2 cellular contexts compared by ENCODE assay signal in genomic region chr4:8853249-8853648, GRCh38.
TF ChIP-seq lines count a peak whose summit lies in the region.

No MANE protein-coding gene starts in this region.

TF ChIP-seq in SK-N-SH treated with all-trans-retinoic acid at 6 μM for 48 hours, 23 proteins besides CTCF, POLR2A, EP300 and RAD21 (continued from another document):
- TF ChIP-seq ZNF70 (CRISPR knock-in tag; IDR thresholded peaks at IDR 0.05) = no peak
- TF ChIP-seq, protein P1, sequence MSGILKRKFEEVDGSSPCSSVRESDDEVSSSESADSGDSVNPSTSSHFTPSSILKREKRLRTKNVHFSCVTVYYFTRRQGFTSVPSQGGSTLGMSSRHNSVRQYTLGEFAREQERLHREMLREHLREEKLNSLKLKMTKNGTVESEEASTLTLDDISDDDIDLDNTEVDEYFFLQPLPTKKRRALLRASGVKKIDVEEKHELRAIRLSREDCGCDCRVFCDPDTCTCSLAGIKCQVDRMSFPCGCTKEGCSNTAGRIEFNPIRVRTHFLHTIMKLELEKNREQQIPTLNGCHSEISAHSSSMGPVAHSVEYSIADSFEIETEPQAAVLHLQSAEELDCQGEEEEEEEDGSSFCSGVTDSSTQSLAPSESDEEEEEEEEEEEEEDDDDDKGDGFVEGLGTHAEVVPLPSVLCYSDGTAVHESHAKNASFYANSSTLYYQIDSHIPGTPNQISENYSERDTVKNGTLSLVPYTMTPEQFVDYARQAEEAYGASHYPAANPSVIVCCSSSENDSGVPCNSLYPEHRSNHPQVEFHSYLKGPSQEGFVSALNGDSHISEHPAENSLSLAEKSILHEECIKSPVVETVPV (CRISPR knock-in tag; IDR thresholded peaks at IDR 0.05) = no peak
- TF ChIP-seq ZNF8 (CRISPR knock-in tag; IDR thresholded peaks at IDR 0.05) = no peak
- TF ChIP-seq TCF4 (CRISPR knock-in tag; IDR thresholded peaks at IDR 0.05; ENCODE audit: borderline replicate concordance) = no peak
- TF ChIP-seq GLIS3 (CRISPR knock-in tag; IDR thresholded peaks at IDR 0.05) = no peak
- no peak for TF ChIP-seq ISL1 (CRISPR knock-in tag; IDR thresholded peaks at IDR 0.05)
- no peak for TF ChIP-seq ZC3H10 (CRISPR knock-in tag; IDR thresholded peaks at IDR 0.05)
- TF ChIP-seq ZFP3 (CRISPR knock-in tag; IDR thresholded peaks at IDR 0.05) = no peak
- TF ChIP-seq SNAI2 (CRISPR knock-in tag; IDR thresholded peaks at IDR 0.05) = no peak
- TF ChIP-seq, protein P2, sequence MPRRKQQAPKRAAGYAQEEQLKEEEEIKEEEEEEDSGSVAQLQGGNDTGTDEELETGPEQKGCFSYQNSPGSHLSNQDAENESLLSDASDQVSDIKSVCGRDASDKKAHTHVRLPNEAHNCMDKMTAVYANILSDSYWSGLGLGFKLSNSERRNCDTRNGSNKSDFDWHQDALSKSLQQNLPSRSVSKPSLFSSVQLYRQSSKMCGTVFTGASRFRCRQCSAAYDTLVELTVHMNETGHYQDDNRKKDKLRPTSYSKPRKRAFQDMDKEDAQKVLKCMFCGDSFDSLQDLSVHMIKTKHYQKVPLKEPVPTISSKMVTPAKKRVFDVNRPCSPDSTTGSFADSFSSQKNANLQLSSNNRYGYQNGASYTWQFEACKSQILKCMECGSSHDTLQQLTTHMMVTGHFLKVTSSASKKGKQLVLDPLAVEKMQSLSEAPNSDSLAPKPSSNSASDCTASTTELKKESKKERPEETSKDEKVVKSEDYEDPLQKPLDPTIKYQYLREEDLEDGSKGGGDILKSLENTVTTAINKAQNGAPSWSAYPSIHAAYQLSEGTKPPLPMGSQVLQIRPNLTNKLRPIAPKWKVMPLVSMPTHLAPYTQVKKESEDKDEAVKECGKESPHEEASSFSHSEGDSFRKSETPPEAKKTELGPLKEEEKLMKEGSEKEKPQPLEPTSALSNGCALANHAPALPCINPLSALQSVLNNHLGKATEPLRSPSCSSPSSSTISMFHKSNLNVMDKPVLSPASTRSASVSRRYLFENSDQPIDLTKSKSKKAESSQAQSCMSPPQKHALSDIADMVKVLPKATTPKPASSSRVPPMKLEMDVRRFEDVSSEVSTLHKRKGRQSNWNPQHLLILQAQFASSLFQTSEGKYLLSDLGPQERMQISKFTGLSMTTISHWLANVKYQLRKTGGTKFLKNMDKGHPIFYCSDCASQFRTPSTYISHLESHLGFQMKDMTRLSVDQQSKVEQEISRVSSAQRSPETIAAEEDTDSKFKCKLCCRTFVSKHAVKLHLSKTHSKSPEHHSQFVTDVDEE (CRISPR knock-in tag; IDR thresholded peaks at IDR 0.05) = no peak
- TF ChIP-seq, protein P3, sequence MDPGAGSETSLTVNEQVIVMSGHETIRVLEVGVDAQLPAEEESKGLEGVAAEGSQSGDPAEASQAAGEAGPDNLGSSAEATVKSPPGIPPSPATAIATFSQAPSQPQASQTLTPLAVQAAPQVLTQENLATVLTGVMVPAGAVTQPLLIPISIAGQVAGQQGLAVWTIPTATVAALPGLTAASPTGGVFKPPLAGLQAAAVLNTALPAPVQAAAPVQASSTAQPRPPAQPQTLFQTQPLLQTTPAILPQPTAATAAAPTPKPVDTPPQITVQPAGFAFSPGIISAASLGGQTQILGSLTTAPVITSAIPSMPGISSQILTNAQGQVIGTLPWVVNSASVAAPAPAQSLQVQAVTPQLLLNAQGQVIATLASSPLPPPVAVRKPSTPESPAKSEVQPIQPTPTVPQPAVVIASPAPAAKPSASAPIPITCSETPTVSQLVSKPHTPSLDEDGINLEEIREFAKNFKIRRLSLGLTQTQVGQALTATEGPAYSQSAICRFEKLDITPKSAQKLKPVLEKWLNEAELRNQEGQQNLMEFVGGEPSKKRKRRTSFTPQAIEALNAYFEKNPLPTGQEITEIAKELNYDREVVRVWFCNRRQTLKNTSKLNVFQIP (CRISPR knock-in tag; IDR thresholded peaks at IDR 0.05; ENCODE audit: borderline replicate concordance, low read depth) = no peak

TF ChIP-seq in WTC11, 78 proteins besides CTCF, POLR2A, EP300 and RAD21 (continued from another document):
- TF ChIP-seq, protein P4, sequence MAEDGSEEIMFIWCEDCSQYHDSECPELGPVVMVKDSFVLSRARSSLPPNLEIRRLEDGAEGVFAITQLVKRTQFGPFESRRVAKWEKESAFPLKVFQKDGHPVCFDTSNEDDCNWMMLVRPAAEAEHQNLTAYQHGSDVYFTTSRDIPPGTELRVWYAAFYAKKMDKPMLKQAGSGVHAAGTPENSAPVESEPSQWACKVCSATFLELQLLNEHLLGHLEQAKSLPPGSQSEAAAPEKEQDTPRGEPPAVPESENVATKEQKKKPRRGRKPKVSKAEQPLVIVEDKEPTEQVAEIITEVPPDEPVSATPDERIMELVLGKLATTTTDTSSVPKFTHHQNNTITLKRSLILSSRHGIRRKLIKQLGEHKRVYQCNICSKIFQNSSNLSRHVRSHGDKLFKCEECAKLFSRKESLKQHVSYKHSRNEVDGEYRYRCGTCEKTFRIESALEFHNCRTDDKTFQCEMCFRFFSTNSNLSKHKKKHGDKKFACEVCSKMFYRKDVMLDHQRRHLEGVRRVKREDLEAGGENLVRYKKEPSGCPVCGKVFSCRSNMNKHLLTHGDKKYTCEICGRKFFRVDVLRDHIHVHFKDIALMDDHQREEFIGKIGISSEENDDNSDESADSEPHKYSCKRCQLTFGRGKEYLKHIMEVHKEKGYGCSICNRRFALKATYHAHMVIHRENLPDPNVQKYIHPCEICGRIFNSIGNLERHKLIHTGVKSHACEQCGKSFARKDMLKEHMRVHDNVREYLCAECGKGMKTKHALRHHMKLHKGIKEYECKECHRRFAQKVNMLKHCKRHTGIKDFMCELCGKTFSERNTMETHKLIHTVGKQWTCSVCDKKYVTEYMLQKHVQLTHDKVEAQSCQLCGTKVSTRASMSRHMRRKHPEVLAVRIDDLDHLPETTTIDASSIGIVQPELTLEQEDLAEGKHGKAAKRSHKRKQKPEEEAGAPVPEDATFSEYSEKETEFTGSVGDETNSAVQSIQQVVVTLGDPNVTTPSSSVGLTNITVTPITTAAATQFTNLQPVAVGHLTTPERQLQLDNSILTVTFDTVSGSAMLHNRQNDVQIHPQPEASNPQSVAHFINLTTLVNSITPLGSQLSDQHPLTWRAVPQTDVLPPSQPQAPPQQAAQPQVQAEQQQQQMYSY (CRISPR knock-in tag; IDR thresholded peaks at IDR 0.05) = no peak
- TF ChIP-seq ATF1 (CRISPR knock-in tag; IDR thresholded peaks at IDR 0.05) (no peak), SMAD3 (CRISPR knock-in tag; IDR thresholded peaks at IDR 0.05; ENCODE audit: borderline replicate concordance) (no peak)
- TF ChIP-seq, protein P5, sequence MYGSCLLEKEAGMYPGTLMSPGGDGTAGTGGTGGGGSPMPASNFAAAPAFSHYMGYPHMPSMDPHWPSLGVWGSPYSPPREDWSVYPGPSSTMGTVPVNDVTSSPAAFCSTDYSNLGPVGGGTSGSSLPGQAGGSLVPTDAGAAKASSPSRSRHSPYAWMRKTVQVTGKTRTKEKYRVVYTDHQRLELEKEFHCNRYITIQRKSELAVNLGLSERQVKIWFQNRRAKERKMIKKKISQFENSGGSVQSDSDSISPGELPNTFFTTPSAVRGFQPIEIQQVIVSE (CRISPR knock-in tag; IDR thresholded peaks at IDR 0.05; ENCODE audit: borderline replicate concordance) = no peak
